ENCODE assay signal across 27 cellular contexts in the genomic region with DNA sequence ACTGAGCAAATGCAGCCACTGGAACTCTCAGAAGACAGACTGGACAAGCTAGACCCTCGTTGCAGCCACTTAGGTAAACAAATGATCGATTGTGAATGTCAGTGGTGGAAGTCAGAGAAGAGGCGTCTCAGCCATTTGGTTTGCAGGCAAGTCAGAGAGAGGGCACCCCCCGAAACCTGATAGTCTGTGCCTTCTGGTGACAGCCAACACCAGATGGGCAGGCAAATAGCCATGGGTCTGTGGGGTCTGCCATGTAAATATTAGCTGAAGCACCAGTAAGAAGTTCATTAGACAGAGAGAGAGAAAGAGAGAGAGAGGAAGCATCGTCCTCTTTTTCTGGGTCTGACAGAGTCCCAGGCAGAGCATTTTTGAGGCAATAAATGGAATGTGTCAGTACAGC. TPM values are rescaled to one million over a fixed set of nuclear protein-coding genes. Genes with fewer than 3 reads are reported as not detected.
"Had no signal": no experiment of that assay in that cellular context is flagged by ENCODE, and none has a peak within 500 bp of the region (broad histone marks: within the 10 kb centered on the region; RNA-seq: fewer than 3 reads in every experiment).

No MANE protein-coding gene starts in this region.

- H3K4me1 ChIP-seq: right lobe of liver, stomach, suprapubic skin, tibial nerve had no signal

- H3K4me3 ChIP-seq: coronary artery, heart right ventricle, lower lobe of right lung, right lobe of liver, skin epidermis, stomach, suprapubic skin, tibial nerve had no signal

- ATAC-seq: activated CD8-positive, alpha-beta T cell treated with anti-CD3 and anti-CD28 coated beads, Interleukin-2, amount 10 ng/mL, durations not matched to agents 7 days and 5 days; activated naive CD8-positive, alpha-beta T cell treated with anti-CD3 and anti-CD28 coated beads, Interleukin-2, amount 50 U/mL, for 24 hours; heart right ventricle; left cardiac atrium; lower lobe of right lung; right lobe of liver; stimulated activated memory B cell treated with anti-CD40 and anti-IgM and Interleukin-4, amounts not matched to agents 10 μg/mL and 1 μg/mL and 100 μg/mL, for 72 hours had no signal

- H3K27me3 ChIP-seq: heart right ventricle, right lobe of liver, suprapubic skin, tibial nerve had no signal

- H3K27ac ChIP-seq: coronary artery, heart right ventricle, lower lobe of right lung, right lobe of liver, skin epidermis, stomach, suprapubic skin, tibial nerve had no signal

- H3K9me3 ChIP-seq: heart right ventricle, lower lobe of right lung, right lobe of liver, stomach, suprapubic skin, tibial nerve had no signal

- DNase-seq: activated CD4-positive, alpha-beta T cell treated with anti-CD3 and anti-CD28 coated beads for 1 hour; activated CD4-positive, alpha-beta T cell treated with anti-CD3 and anti-CD28 coated beads, Interleukin-2, amount 50 U/mL, for 1 hour; activated CD8-positive, alpha-beta T cell treated with anti-CD3 and anti-CD28 coated beads, Interleukin-2, amount 10 ng/mL, durations not matched to agents 7 days and 5 days; activated gamma-delta T cell; activated naive CD4-positive, alpha-beta T cell treated with anti-CD3 and anti-CD28 coated beads, Interleukin-2, amount 50 U/mL, for 16 hours; activated naive CD8-positive, alpha-beta T cell treated with anti-CD3 and anti-CD28 coated beads, Interleukin-2, amount 50 U/mL, for 24 hours; cerebellar nuclear complex; endodermal cell; heart right ventricle; islet precursor cell; left cardiac atrium; lower lobe of right lung; naive B cell; occipital lobe; right lobe of liver; stimulated activated CD4-positive, alpha-beta T cell treated with anti-CD3 and anti-CD28 coated beads, Interleukin-1b, Interleukin-23, amount 100 ng/mL, for 48 hours; stomach had no signal

- H3K36me3 ChIP-seq: heart right ventricle, lower lobe of right lung, right lobe of liver, stomach, suprapubic skin, tibial nerve had no signal

RNA-seq across cellular contexts. Expression of a gene that starts 5.4 kb away (rescaled TPM):
- total RNA-seq: activated CD8-positive, alpha-beta T cell treated with anti-CD3 and anti-CD28 coated beads, Interleukin-2, amount 10 ng/mL, durations not matched to agents 7 days and 5 days; activated T-helper 1 cell treated with anti-CD3 and anti-CD28 coated beads, Interleukin-12 subunit alpha, Interleukin-12 subunit beta, Interleukin-2, Interleukin-4 antibody, amounts not matched to agents 30 ng/mL and 10 ng/mL and 1 ng/mL, durations not matched to agents 14 hours and 24 hours and 36 hours; fibroblast of villous mesenchyme; heart right ventricle; left cardiac atrium; lower lobe of right lung; mesenteric fat pad; mucosa of gallbladder; right lobe of liver; stomach; suprapubic skin; urinary bladder had no signal
